1 cellular context compared by ENCODE assay signal in genomic region chr17:49241763-49242312, GRCh38.
A peak's percentile ranks its signal among the peaks of the same experiment; 100 is the strongest.
TF ChIP-seq lines count a peak whose summit lies in the region.

No MANE protein-coding gene starts in this region.

TF ChIP-seq in K562, 482 proteins besides CTCF, POLR2A, EP300 and RAD21 (continued from another document):
- TF ChIP-seq CHD7 (IDR thresholded peaks at IDR 0.05; ENCODE audit: low read depth, low read length), result no peak
- no peak for TF ChIP-seq ZKSCAN1 (IDR thresholded peaks at IDR 0.05; ENCODE audit: low read depth, low read length)
- TF ChIP-seq ZFP36 (IDR thresholded peaks at IDR 0.05; ENCODE audit: low read depth, low read length, partially characterized antibody), result no peak
- TF ChIP-seq PHF20 (IDR thresholded peaks at IDR 0.05; ENCODE audit: partially characterized antibody), result no peak
- no peak for TF ChIP-seq KAT2B (IDR thresholded peaks at IDR 0.05; ENCODE audit: low read depth, low read length)
- no peak for TF ChIP-seq KHSRP (IDR thresholded peaks at IDR 0.05)
- no peak for TF ChIP-seq ETS2 (tag; IDR thresholded peaks at IDR 0.05; ENCODE audit: borderline replicate concordance, poor library complexity, severe bottlenecking)
- TF ChIP-seq SREBF1 (IDR thresholded peaks at IDR 0.05; ENCODE audit: borderline replicate concordance, low read depth, low read length), result no peak
- no peak for TF ChIP-seq TAF9B (IDR thresholded peaks at IDR 0.05; ENCODE audit: partially characterized antibody)
- no peak for TF ChIP-seq ZNF197 (CRISPR knock-in tag; IDR thresholded peaks at IDR 0.05; ENCODE audit: low read depth)
- no peak for TF ChIP-seq ZNF277 (CRISPR knock-in tag; IDR thresholded peaks at IDR 0.05; ENCODE audit: borderline replicate concordance)
- TF ChIP-seq SMARCE1 (IDR thresholded peaks at IDR 0.05), result 0 out of 2 replicates have a peak, but pooled peaks have one; percentile 34
- TF ChIP-seq KLF10 (CRISPR knock-in tag; IDR thresholded peaks at IDR 0.05), result no peak
- TF ChIP-seq ZNF77 (CRISPR knock-in tag; IDR thresholded peaks at IDR 0.05), result no peak
- TF ChIP-seq TRIM28 (IDR thresholded peaks at IDR 0.05), result no peak
- TF ChIP-seq HDAC6 (IDR thresholded peaks at IDR 0.05; ENCODE audit: low read depth, low read length), result no peak
- no peak for TF ChIP-seq PCBP1 (IDR thresholded peaks at IDR 0.05; ENCODE audit: low read depth, low read length, poor library complexity, severe bottlenecking)
- TF ChIP-seq CCAR2 (IDR thresholded peaks at IDR 0.05; ENCODE audit: low read depth, low read length), result no peak
- no peak for TF ChIP-seq ZNF511 (CRISPR knock-in tag; IDR thresholded peaks at IDR 0.05)
- no peak for TF ChIP-seq CREB3 (tag; conservative IDR thresholded peaks at IDR 0.05; ENCODE audit: low read depth)
- TF ChIP-seq FOXA1 (IDR thresholded peaks at IDR 0.05; ENCODE audit: borderline replicate concordance), result no peak
- TF ChIP-seq CXXC5 (CRISPR knock-in tag; IDR thresholded peaks at IDR 0.05), result peak; percentile 36; the same call in 1 of the 2 replicates
- TF ChIP-seq ZBTB26 (CRISPR knock-in tag; IDR thresholded peaks at IDR 0.05), result no peak; the same call in 1 of the 2 replicates
- TF ChIP-seq ZNF165 (CRISPR knock-in tag; IDR thresholded peaks at IDR 0.05; ENCODE audit: borderline replicate concordance), result no peak
- TF ChIP-seq IRF2 (CRISPR knock-in tag; IDR thresholded peaks at IDR 0.05), result no peak
- no peak for TF ChIP-seq NFIC (IDR thresholded peaks at IDR 0.05)
- TF ChIP-seq HEY1 (CRISPR knock-in tag; IDR thresholded peaks at IDR 0.05; ENCODE audit: borderline replicate concordance), result no peak
- peak; percentile 14; the same call in 1 of the 2 replicates for TF ChIP-seq EP400 (IDR thresholded peaks at IDR 0.05)
- no peak for TF ChIP-seq ZHX1 (conservative IDR thresholded peaks at IDR 0.05; ENCODE audit: low read length)
- TF ChIP-seq THRB (CRISPR knock-in tag; conservative IDR thresholded peaks at IDR 0.05), result no peak
- no peak for TF ChIP-seq ATF2 (CRISPR knock-in tag; IDR thresholded peaks at IDR 0.05)
- no peak for TF ChIP-seq ILK (tag; IDR thresholded peaks at IDR 0.05; ENCODE audit: borderline replicate concordance, low read depth)
- no peak for TF ChIP-seq CCNT2 (IDR thresholded peaks at IDR 0.05; ENCODE audit: borderline replicate concordance, extremely low read depth, insufficient read length, low read depth, low read length)
- no peak for TF ChIP-seq ILF3 (IDR thresholded peaks at IDR 0.05; ENCODE audit: borderline replicate concordance)
- no peak for TF ChIP-seq SMARCB1 (IDR thresholded peaks at IDR 0.05; ENCODE audit: insufficient read length, low read depth)
- no peak for TF ChIP-seq ZNF253 (CRISPR knock-in tag; conservative IDR thresholded peaks at IDR 0.05)
- 0 out of 2 replicates have a peak, but pooled peaks have one; percentile 58 for TF ChIP-seq ZNF766 (CRISPR knock-in tag; conservative IDR thresholded peaks at IDR 0.05)
- TF ChIP-seq U2AF2 (optimal IDR thresholded peaks at IDR 0.05; ENCODE audit: low read depth, low read length), result no peak
